25 cellular contexts compared by ENCODE assay signal in the genomic region with DNA sequence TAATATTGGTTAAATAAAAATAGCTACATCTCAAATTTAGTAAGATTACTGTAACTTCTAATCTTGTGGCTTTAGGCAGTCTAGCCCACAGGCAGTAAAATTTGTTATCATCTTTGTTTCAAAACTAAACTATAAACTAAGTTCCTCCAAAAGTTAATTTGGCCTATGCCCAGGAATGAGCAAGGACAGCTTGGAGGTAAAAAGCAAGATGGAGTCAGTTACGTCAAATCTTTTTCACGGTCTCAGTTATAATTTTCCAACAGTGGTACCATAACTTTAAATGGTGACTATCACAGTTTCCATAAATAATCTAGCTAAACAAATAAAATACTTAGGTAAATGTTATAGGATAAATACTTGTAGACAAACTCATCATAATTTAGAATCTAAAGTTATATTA.
A peak's percentile ranks its signal among the peaks of the same experiment; 100 is the strongest.
DNase-seq lines count a peak whose midpoint lies in the region; ATAC-seq, FAIRE-seq and TF ChIP-seq lines count a peak whose summit lies in the region.
"Had no signal": no experiment of that assay in that cellular context is flagged by ENCODE, and none has a peak within 500 bp of the region (broad histone marks: within the 10 kb centered on the region; RNA-seq: fewer than 3 reads in every experiment).

No MANE protein-coding gene starts in this region.

- WGBS in small intestine, 3 donors, result 97 to 98% (median 97%) methylated on average over 2 of the region's 2 CpGs

- H3K36me3 ChIP-seq in small intestine (ENCODE audit: control insufficient read depth in 2 of 2, insufficient read depth in 2 of 2, low read length in 2 of 2), result no peaks in the 10 kb centered on the region

- TF ChIP-seq CTCF in fibroblast of villous mesenchyme (IDR thresholded peaks at IDR 0.05; ENCODE audit: insufficient read depth, low read depth, low read length), result no peak

- H3K27me3 ChIP-seq in small intestine (ENCODE audit: control insufficient read depth in 2 of 2, insufficient read depth in 2 of 2, low read length in 2 of 2), result no peaks in the 10 kb centered on the region
- H3K27me3 ChIP-seq: BLaER1 treated with 17β-estradiol and CSF1 and Interleukin-3, amounts not matched to agents 10 nM and 100 nM had no signal

- no peak overlapping the region for H3K27ac ChIP-seq in small intestine (ENCODE audit: low read depth in 1 of 2, low read length in 1 of 2)
- H3K27ac ChIP-seq: 22Rv1; A549; BLaER1 treated with 17β-estradiol and CSF1 and Interleukin-3, amounts not matched to agents 10 nM and 100 nM; C4-2B had no signal

- H3K9me3 ChIP-seq in small intestine (ENCODE audit: control insufficient read depth, low read depth), result no peaks in the 10 kb centered on the region

- FAIRE-seq in TTC549 (lab: Jason Lieb, UNC) (peak; percentile 80), small intestine (lab: Jason Lieb, UNC) (peak; percentile 84)
- FAIRE-seq: A549, D721Med, GM12878, GM12892, GM18507 had no signal

- H3K4me3 ChIP-seq in fibroblast of villous mesenchyme (ENCODE audit: low read depth, low read length), result no peak overlapping the region
- H3K4me3 ChIP-seq in small intestine (ENCODE audit: low read depth in 1 of 2, low read length in 2 of 2), result no peak overlapping the region
- H3K4me3 ChIP-seq: A549, GM12878 had no signal

- DNase-seq in fibroblast of villous mesenchyme (ENCODE audit: low read depth) (peak; percentile 70), small intestine (no peak), NCI-H69 (lab: John Stamatoyannopoulos, UW) (no peak)
- no peak for DNase-seq in activated CD8-positive, alpha-beta memory T cell treated with anti-CD3 and anti-CD28 coated beads for 24 hours
- DNase-seq: AML-193; Caco-2; Calu3; CD4-positive, alpha-beta T cell; CD8-positive, alpha-beta T cell; DMS 273 treated with DMSO at 0.1 percent for 48 hours; DMS153; DMS79; DND-41; EL; GDM1 had no signal

- ATAC-seq in GM21786 (IDR thresholded peaks at IDR 0.05; ENCODE audit: unreplicated experiment), result no peak
- ATAC-seq: A549; CD8-positive, alpha-beta T cell; GM12878 had no signal

- no peaks in the 10 kb centered on the region for H3K4me1 ChIP-seq in small intestine (ENCODE audit: control insufficient read depth in 2 of 2, insufficient read depth in 1 of 2, low read depth in 1 of 2, low read length in 1 of 2)
- H3K4me1 ChIP-seq: A549; BLaER1 treated with 17β-estradiol and CSF1 and Interleukin-3, amounts not matched to agents 10 nM and 100 nM had no signal
